Comparison of ENCODE assay signal across 8 cellular contexts in genomic region chrX:131816551-131817136, GRCh38.
DNase-seq lines count a peak whose midpoint lies in the region; ATAC-seq and TF ChIP-seq lines count a peak whose summit lies in the region.

No MANE protein-coding gene starts in this region.

- WGBS in suprapubic skin: 23% methylated on average over 9 of the region's 9 CpGs

- H3K9me3 ChIP-seq in muscle layer of colon (ENCODE audit: low read length) (no peaks in the 10 kb centered on the region), suprapubic skin (no peaks in the 10 kb centered on the region)

- peak in 1 of 2 donors; percentile 36 for DNase-seq in central memory CD8-positive, alpha-beta T cell (ENCODE audit: low spot score in 2 of 2)
- DNase-seq in suprapubic skin (ENCODE audit: low spot score in 2 of 2): peak in 1 of 2 donors; percentile 84
- no peak for DNase-seq in ecto neural progenitor cell (ENCODE audit: low spot score)
- no peak for DNase-seq in NCI-H524 (lab: John Stamatoyannopoulos, UW)

- H3K27ac Mint-ChIP-seq in central memory CD8-positive, alpha-beta T cell (ENCODE audit: low read depth): peak overlapping the region; percentile 81

- no peak overlapping the region for H3K9ac ChIP-seq in muscle layer of colon (ENCODE audit: low read length)

- peak overlapping the region; percentile 44 for H3K4me3 ChIP-seq in WI38 (ENCODE audit: low read depth, low read length)
- peak overlapping the region in 1 of 2 donors; percentile 54 for H3K4me3 ChIP-seq in muscle layer of colon (ENCODE audit: low read depth in 1 of 2, low read length in 2 of 2)
- H3K4me3 ChIP-seq in suprapubic skin: peak overlapping the region; percentile 7

- peak overlapping the region; percentile 57 for H3K4me3 Mint-ChIP-seq in central memory CD8-positive, alpha-beta T cell

- H3K27me3 ChIP-seq in muscle layer of colon (ENCODE audit: control insufficient read depth in 1 of 2, insufficient read depth in 2 of 2, low read length in 2 of 2) (no peaks in the 10 kb centered on the region), suprapubic skin (no peaks in the 10 kb centered on the region)

- TF ChIP-seq CTCF in WI38 (IDR thresholded peaks at IDR 0.05; ENCODE audit: low read depth, low read length) (0 out of 2 replicates have a peak, but pooled peaks have one; percentile 26), suprapubic skin (IDR thresholded peaks at IDR 0.05) (peak in 1 of 2 donors; percentile 88)

- no peaks in the 10 kb centered on the region for H3K9me3 Mint-ChIP-seq in central memory CD8-positive, alpha-beta T cell

- H3K4me1 ChIP-seq in muscle layer of colon (ENCODE audit: insufficient read depth, low read length) (peaks cover 4% of the 10 kb centered on the region), suprapubic skin (no peaks in the 10 kb centered on the region)

- peak; percentile 48 for ATAC-seq in GM18858 (IDR thresholded peaks at IDR 0.05; ENCODE audit: unreplicated experiment)
- ATAC-seq in HG03135 (IDR thresholded peaks at IDR 0.05; ENCODE audit: unreplicated experiment): peak; percentile 52
- peak; percentile 25 for ATAC-seq in central memory CD8-positive, alpha-beta T cell (replicated peaks; ENCODE audit: extremely low read depth, poor library complexity, severe bottlenecking)

- TF ChIP-seq EP300 in suprapubic skin (IDR thresholded peaks at IDR 0.05): no peak

- peaks cover 8% of the 10 kb centered on the region for H3K4me1 Mint-ChIP-seq in central memory CD8-positive, alpha-beta T cell

- TF ChIP-seq POLR2A in suprapubic skin (IDR thresholded peaks at IDR 0.05): no peak

- no peaks in the 10 kb centered on the region for H3K27me3 Mint-ChIP-seq in central memory CD8-positive, alpha-beta T cell

- H3K36me3 ChIP-seq in muscle layer of colon (ENCODE audit: insufficient read depth, low read length) (no peaks in the 10 kb centered on the region), suprapubic skin (no peaks in the 10 kb centered on the region)

- H3K27ac ChIP-seq in muscle layer of colon (ENCODE audit: low read depth, low read length): peak overlapping the region; percentile 5
- no peak overlapping the region for H3K27ac ChIP-seq in suprapubic skin

- H3K36me3 Mint-ChIP-seq in central memory CD8-positive, alpha-beta T cell (ENCODE audit: insufficient read depth): peaks cover 1% of the 10 kb centered on the region
